8 cellular contexts compared by ENCODE assay signal in the genomic region with DNA sequence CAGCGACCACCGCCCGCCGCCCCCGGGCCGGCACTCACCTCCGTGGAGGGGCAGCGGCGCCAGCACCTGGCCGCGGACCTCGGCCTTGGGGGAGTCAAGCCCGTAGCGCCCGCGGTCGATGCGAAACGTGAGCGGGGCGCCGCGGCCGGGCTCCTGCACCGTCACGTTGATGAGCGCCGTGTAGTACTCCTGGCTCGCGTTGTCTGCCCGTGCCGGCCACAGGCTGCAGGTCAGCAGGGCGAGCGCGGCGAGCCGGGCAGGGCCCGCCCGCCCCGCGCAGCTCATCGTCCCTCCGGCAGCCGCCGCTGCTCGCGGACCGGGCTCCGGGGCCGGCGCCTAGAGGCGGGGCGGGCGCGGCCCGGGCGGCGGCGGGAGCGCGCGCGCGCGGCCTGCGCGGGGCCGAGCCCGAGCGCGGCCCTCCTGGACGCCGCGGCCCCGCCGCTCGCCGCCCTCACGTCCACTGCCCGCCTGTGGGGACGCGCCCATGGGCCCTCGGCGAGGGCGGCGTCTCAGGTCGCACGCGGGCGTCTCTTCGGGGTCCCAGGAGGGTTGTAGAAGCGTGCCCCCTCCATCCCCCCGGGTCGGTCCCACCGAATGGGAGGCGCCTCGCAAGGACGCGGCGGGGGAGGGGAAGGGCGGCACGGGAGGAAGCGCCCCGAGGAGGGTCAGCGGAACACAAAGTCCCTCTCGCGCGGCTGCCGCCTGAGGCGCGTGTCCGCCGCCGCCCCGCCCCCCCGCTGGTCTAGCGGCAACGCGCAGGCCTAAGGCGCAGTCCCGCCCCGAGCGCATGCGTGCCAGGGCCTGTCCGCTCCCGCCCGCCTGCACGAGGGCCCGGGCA. TPM values are rescaled to one million over a fixed set of nuclear protein-coding genes. Genes with fewer than 3 reads are reported as not detected.
DNase-seq lines count a peak whose midpoint lies in the region; ATAC-seq and FAIRE-seq lines count a peak whose summit lies in the region.

A gene with protein sequence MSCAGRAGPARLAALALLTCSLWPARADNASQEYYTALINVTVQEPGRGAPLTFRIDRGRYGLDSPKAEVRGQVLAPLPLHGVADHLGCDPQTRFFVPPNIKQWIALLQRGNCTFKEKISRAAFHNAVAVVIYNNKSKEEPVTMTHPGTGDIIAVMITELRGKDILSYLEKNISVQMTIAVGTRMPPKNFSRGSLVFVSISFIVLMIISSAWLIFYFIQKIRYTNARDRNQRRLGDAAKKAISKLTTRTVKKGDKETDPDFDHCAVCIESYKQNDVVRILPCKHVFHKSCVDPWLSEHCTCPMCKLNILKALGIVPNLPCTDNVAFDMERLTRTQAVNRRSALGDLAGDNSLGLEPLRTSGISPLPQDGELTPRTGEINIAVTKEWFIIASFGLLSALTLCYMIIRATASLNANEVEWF (minus strand): TSS at position 342 of the 838 bp plus-strand sequence. CDS start 57 bp downstream, at position 285.

- no peak for ATAC-seq in GM18519 (IDR thresholded peaks at IDR 0.05; ENCODE audit: low FRiP score, unreplicated experiment)

- peak within 1 kb of the TSS; percentile 76 to 91 (median 86) for H3K27ac Mint-ChIP-seq in immature natural killer cell

- 0% methylated on average over 48 to 129 of the region's 129 CpGs for WGBS in small intestine, 3 donors

- H3K4me3 Mint-ChIP-seq in immature natural killer cell = peak within 1 kb of the TSS; percentile 89 to 95 (median 92)

- no peaks in the 10 kb centered on the region for H3K36me3 ChIP-seq in small intestine (ENCODE audit: control insufficient read depth in 2 of 2, insufficient read depth in 2 of 2, low read length in 2 of 2)

- H3K4me3 ChIP-seq in small intestine (ENCODE audit: low read depth in 1 of 2, low read length in 2 of 2) = peak within 1 kb of the TSS; percentile 63 to 84

- no peaks in the 10 kb centered on the region for H3K27me3 ChIP-seq in small intestine (ENCODE audit: control insufficient read depth in 2 of 2, insufficient read depth in 2 of 2, low read length in 2 of 2)

- peaks cover 44 to 54% of the 10 kb centered on the region in 2 donors for H3K4me1 Mint-ChIP-seq in immature natural killer cell

- DNase-seq in COLO829 (ENCODE audit: low spot score) (peak; percentile 66), HCEC 1CT (peak; percentile 81), NCI-H2196 (lab: John Stamatoyannopoulos, UW; ENCODE audit: unreplicated experiment) (peak; percentile 94), caudate nucleus (lab: John Stamatoyannopoulos, UW) (peak in 59 of 61 donors; percentile 27 to 93 (median 84)), immature natural killer cell (peak; percentile 87 to 90 (median 90)), small intestine (peak; percentile 91)
- DNase-seq in activated CD4-positive, CD25-positive, alpha-beta regulatory T cell treated with anti-CD3 and anti-CD28 coated beads, Interleukin-2, amount 50 U/mL, for 72 hours = peak; percentile 89

- H3K4me1 ChIP-seq in small intestine (ENCODE audit: control insufficient read depth in 2 of 2, insufficient read depth in 1 of 2, low read depth in 1 of 2, low read length in 1 of 2) = peaks cover 0 to 6% of the 10 kb centered on the region in 2 donors

- H3K36me3 Mint-ChIP-seq in immature natural killer cell = no peaks in the 10 kb centered on the region

- H3K27ac ChIP-seq in caudate nucleus (ENCODE audit: low read depth, low read length) = peak within 1 kb of the TSS; percentile 98
- H3K27ac ChIP-seq in small intestine (ENCODE audit: low read depth in 1 of 2, low read length in 1 of 2) = peak within 1 kb of the TSS; percentile 86 to 95

- FAIRE-seq in small intestine (lab: Jason Lieb, UNC) = no peak

- peaks cover 5 to 9% (median 5%) of the 10 kb centered on the region in 3 donors for H3K27me3 Mint-ChIP-seq in immature natural killer cell (ENCODE audit: low read depth in 3 of 3)

- no peaks in the 10 kb centered on the region for H3K9me3 ChIP-seq in small intestine (ENCODE audit: control insufficient read depth, low read depth)

- H3K9me3 Mint-ChIP-seq in immature natural killer cell = no peaks in the 10 kb centered on the region

RNA-seq across cellular contexts. Expression of the gene that starts here (rescaled TPM):
- polyA plus RNA-seq in immature natural killer cell (10 to 100 TPM; 24.8 to 42.8 (median 38.2) TPM), small intestine (10 to 100 TPM; 15.9 to 40.2 (median 34.6) TPM)
